ENCODE assay signal across 8 cellular contexts in the genomic region with DNA sequence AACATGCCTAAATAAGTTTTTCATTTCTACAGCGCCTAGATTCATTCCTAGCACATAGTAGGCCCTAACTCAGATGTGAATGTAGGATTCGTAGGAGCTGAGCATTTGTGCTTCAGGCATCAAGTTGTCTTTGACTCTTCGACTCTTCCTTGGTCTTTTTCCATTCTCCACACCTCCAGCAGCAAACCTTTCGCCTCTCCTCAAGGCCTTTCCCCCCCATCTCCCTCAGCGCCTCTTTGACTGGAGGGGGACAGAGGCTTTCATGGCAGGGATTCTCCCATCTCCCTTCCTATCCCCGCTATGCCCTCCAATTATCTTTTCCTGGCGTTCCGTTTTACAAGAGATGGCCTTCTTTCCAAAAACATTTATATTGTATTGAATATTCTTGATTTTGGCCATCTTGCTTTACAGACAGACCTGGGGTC. TPM values are rescaled to one million over a fixed set of nuclear protein-coding genes. Genes with fewer than 3 reads are reported as not detected.
A peak's percentile ranks its signal among the peaks of the same experiment; 100 is the strongest.
DNase-seq lines count a peak whose midpoint lies in the region; ATAC-seq and TF ChIP-seq lines count a peak whose summit lies in the region.

No MANE protein-coding gene starts in this region.

- 0 out of 2 replicates have a peak overlapping the region, but pooled peaks have one; percentile 1 for H3K27ac ChIP-seq in SK-N-MC

- H3K9me3 Mint-ChIP-seq in glutamatergic neuron (ENCODE audit: unreplicated experiment), result no peaks in the 10 kb centered on the region
- H3K9me3 Mint-ChIP-seq in stimulated activated effector memory CD8-positive, alpha-beta T cell treated with anti-CD3 and anti-CD28 coated beads, Interleukin-12 subunit alpha, Interleukin-12 subunit beta, amount 100 ng/mL, for 72 hours, result no peaks in the 10 kb centered on the region

- DNase-seq in DMS79 treated with DMSO at 0.1 percent for 48 hours (lab: John Stamatoyannopoulos, UW) (peak; percentile 53), DMS79 (lab: John Stamatoyannopoulos, UW) (no peak), SK-N-MC (ENCODE audit: low read depth, low spot score) (no peak), glutamatergic neuron (no peak), medulla oblongata (ENCODE audit: extremely low spot score) (no peak)
- no peak for DNase-seq in stimulated activated effector memory CD8-positive, alpha-beta T cell treated with anti-CD3 and anti-CD28 coated beads, Interleukin-12 subunit alpha, Interleukin-12 subunit beta, amount 100 ng/mL, for 72 hours (ENCODE audit: low spot score in 2 of 2)

- H3K27me3 Mint-ChIP-seq in glutamatergic neuron (ENCODE audit: unreplicated experiment), result no peaks in the 10 kb centered on the region

- no peak for TF ChIP-seq CTCF in glutamatergic neuron (IDR thresholded peaks at IDR 0.05; ENCODE audit: partially characterized antibody, unreplicated experiment)

- peak overlapping the region; percentile 98 for H3K4me3 Mint-ChIP-seq in glutamatergic neuron (ENCODE audit: unreplicated experiment)
- H3K4me3 Mint-ChIP-seq in stimulated activated effector memory CD8-positive, alpha-beta T cell treated with anti-CD3 and anti-CD28 coated beads, Interleukin-12 subunit alpha, Interleukin-12 subunit beta, amount 100 ng/mL, for 72 hours, result peak overlapping the region; percentile 97

- H3K9me3 ChIP-seq in SK-N-MC (ENCODE audit: low read depth, low read length), result no peaks in the 10 kb centered on the region

- H3K4me3 ChIP-seq in SK-N-MC, result peak overlapping the region; percentile 94

- H3K36me3 ChIP-seq in SK-N-MC (ENCODE audit: insufficient read depth, low read length), result peaks cover 30% of the 10 kb centered on the region

- ATAC-seq in stimulated activated effector memory CD8-positive, alpha-beta T cell treated with anti-CD3 and anti-CD28 coated beads, Interleukin-12 subunit alpha, Interleukin-12 subunit beta, amount 100 ng/mL, for 72 hours, result no peak
- ATAC-seq in HG02981 (IDR thresholded peaks at IDR 0.05; ENCODE audit: unreplicated experiment), result no peak
- ATAC-seq in GM21786 (IDR thresholded peaks at IDR 0.05; ENCODE audit: unreplicated experiment), result no peak

- peaks cover 4% of the 10 kb centered on the region for H3K4me1 Mint-ChIP-seq in glutamatergic neuron (ENCODE audit: low read depth, unreplicated experiment)
- peaks cover 30% of the 10 kb centered on the region for H3K4me1 Mint-ChIP-seq in stimulated activated effector memory CD8-positive, alpha-beta T cell treated with anti-CD3 and anti-CD28 coated beads, Interleukin-12 subunit alpha, Interleukin-12 subunit beta, amount 100 ng/mL, for 72 hours

- no peaks in the 10 kb centered on the region for H3K36me3 Mint-ChIP-seq in glutamatergic neuron (ENCODE audit: unreplicated experiment)
- peaks cover 56% of the 10 kb centered on the region for H3K36me3 Mint-ChIP-seq in stimulated activated effector memory CD8-positive, alpha-beta T cell treated with anti-CD3 and anti-CD28 coated beads, Interleukin-12 subunit alpha, Interleukin-12 subunit beta, amount 100 ng/mL, for 72 hours

- peak overlapping the region; percentile 82 for H3K27ac Mint-ChIP-seq in glutamatergic neuron (ENCODE audit: unreplicated experiment)
- H3K27ac Mint-ChIP-seq in stimulated activated effector memory CD8-positive, alpha-beta T cell treated with anti-CD3 and anti-CD28 coated beads, Interleukin-12 subunit alpha, Interleukin-12 subunit beta, amount 100 ng/mL, for 72 hours, result peak overlapping the region; percentile 95

- peak overlapping the region; percentile 95 for H3K9ac ChIP-seq in SK-N-MC (ENCODE audit: insufficient read length)

RNA-seq across cellular contexts. Expression of a gene that starts 0.7 kb away (rescaled TPM):
- 20.3 TPM for total RNA-seq in glutamatergic neuron (ENCODE audit: unreplicated experiment)

RNA-seq across cellular contexts. Expression of a gene that starts 10.8 kb away (rescaled TPM):
- total RNA-seq in glutamatergic neuron (ENCODE audit: unreplicated experiment), result 39.2 TPM
